Comparison of ENCODE assay signal across 25 cellular contexts in the genomic region with DNA sequence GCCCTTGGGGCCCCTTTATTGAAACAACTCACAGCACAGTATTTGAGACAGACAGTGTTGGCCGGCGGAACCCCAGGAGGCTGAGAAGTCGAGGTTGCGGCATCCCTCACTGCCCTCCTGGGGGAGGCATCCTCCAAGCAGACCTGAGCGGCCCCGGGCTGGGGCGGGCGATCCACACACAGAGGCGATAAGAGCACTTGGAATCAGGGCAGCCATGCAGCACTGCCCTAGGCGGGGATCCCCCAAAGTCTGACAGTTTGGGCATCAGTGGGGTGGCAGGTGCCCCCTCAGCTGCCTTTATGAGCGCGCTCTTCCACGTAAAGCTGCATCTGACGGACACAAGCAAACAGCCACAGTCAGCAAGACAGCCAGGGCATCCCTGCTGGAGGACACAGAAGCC. TPM values are rescaled to one million over a fixed set of nuclear protein-coding genes. Genes with fewer than 3 reads are reported as not detected.
"Had no signal": no experiment of that assay in that cellular context is flagged by ENCODE, and none has a peak within 500 bp of the region (broad histone marks: within the 10 kb centered on the region; RNA-seq: fewer than 3 reads in every experiment).

No MANE protein-coding gene starts in this region.

- DNase-seq: dorsolateral prefrontal cortex; effector CD4-positive, alpha-beta T cell; gastrocnemius medialis; head of caudate nucleus; kidney; natural killer cell; occipital lobe; retina; stimulated activated CD4-positive, alpha-beta T cell treated with anti-CD3 and anti-CD28 coated beads, Interleukin-12 subunit alpha, Interleukin-12 subunit beta, amount 100 ng/mL, for 4 hours; stimulated activated CD4-positive, alpha-beta T cell treated with anti-CD3 and anti-CD28 coated beads, Interleukin-1b, Interleukin-23, amount 100 ng/mL, for 48 hours; stimulated activated CD4-positive, alpha-beta T cell treated with anti-CD3 and anti-CD28 coated beads, Interleukin-4, amount 100 ng/mL, for 1 hour; stimulated activated CD8-positive, alpha-beta memory T cell treated with anti-CD3 and anti-CD28 coated beads, Interleukin-4, amount 100 ng/mL, for 48 hours; stimulated activated naive CD4-positive, alpha-beta T cell; stimulated activated naive CD8-positive, alpha-beta T cell treated with anti-CD3 and anti-CD28 coated beads, Interleukin-15, amount 100 ng/mL, for 72 hours; thyroid gland; trophoblast cell had no signal

- H3K9me3 Mint-ChIP-seq: memory B cell; natural killer cell; stimulated activated naive CD8-positive, alpha-beta T cell treated with anti-CD3 and anti-CD28 coated beads, Interleukin-15, amount 100 ng/mL, for 72 hours had no signal

- H3K27ac ChIP-seq: dorsolateral prefrontal cortex, gastrocnemius medialis, pancreas, thyroid gland, vagina had no signal

- H3K9me3 ChIP-seq: gastrocnemius medialis, pancreas, thyroid gland, vagina had no signal

- H3K27me3 Mint-ChIP-seq: memory B cell; stimulated activated naive CD8-positive, alpha-beta T cell treated with anti-CD3 and anti-CD28 coated beads, Interleukin-15, amount 100 ng/mL, for 72 hours had no signal

- H3K4me1 ChIP-seq: gastrocnemius medialis, pancreas, thyroid gland had no signal

- ATAC-seq: gastrocnemius medialis; left lobe of liver; natural killer cell; pancreas; sciatic nerve; stimulated activated naive CD8-positive, alpha-beta T cell treated with anti-CD3 and anti-CD28 coated beads, Interleukin-15, amount 100 ng/mL, for 72 hours had no signal

- FAIRE-seq: colon, kidney, pancreas had no signal

- H3K36me3 Mint-ChIP-seq: natural killer cell had no signal

- H3K4me3 ChIP-seq: dorsolateral prefrontal cortex, gastrocnemius medialis, lung, pancreas, smooth muscle cell, thyroid gland, vagina had no signal

- H3K4me2 ChIP-seq: smooth muscle cell had no signal

- H3K27ac Mint-ChIP-seq: memory B cell; natural killer cell; stimulated activated naive CD8-positive, alpha-beta T cell treated with anti-CD3 and anti-CD28 coated beads, Interleukin-15, amount 100 ng/mL, for 72 hours had no signal

- H3K4me3 Mint-ChIP-seq: memory B cell; natural killer cell; stimulated activated naive CD8-positive, alpha-beta T cell treated with anti-CD3 and anti-CD28 coated beads, Interleukin-15, amount 100 ng/mL, for 72 hours had no signal

- H3K27me3 ChIP-seq: dorsolateral prefrontal cortex, gastrocnemius medialis, pancreas, thyroid gland, vagina had no signal

RNA-seq across cellular contexts. Expression of a gene that starts 17.0 kb away (rescaled TPM):
- total RNA-seq: fibroblast of villous mesenchyme, gastrocnemius medialis, left lobe of liver, sciatic nerve, thyroid gland, vagina had no signal
